ENCODE assay signal across 1 cellular context in genomic region chr4:15004701-15005301, GRCh38.
TF ChIP-seq lines count a peak whose summit lies in the region.

No MANE protein-coding gene starts in this region.

TF ChIP-seq in K562, 482 proteins besides CTCF, POLR2A, EP300 and RAD21 (continued from another document and continues in another):
- TF ChIP-seq, protein P1, sequence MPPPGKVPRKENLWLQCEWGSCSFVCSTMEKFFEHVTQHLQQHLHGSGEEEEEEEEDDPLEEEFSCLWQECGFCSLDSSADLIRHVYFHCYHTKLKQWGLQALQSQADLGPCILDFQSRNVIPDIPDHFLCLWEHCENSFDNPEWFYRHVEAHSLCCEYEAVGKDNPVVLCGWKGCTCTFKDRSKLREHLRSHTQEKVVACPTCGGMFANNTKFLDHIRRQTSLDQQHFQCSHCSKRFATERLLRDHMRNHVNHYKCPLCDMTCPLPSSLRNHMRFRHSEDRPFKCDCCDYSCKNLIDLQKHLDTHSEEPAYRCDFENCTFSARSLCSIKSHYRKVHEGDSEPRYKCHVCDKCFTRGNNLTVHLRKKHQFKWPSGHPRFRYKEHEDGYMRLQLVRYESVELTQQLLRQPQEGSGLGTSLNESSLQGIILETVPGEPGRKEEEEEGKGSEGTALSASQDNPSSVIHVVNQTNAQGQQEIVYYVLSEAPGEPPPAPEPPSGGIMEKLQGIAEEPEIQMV (tag; conservative IDR thresholded peaks at IDR 0.05; ENCODE audit: low read depth), result no peak
- TF ChIP-seq TOE1 (IDR thresholded peaks at IDR 0.05; ENCODE audit: borderline replicate concordance) (no peak), TOE1 (CRISPR knock-in tag; IDR thresholded peaks at IDR 0.05; ENCODE audit: borderline replicate concordance, low read depth) (no peak), BRF2 (IDR thresholded peaks at IDR 0.05; ENCODE audit: borderline replicate concordance, insufficient read depth, insufficient read length) (no peak), MEIS2 (IDR thresholded peaks at IDR 0.05; ENCODE audit: partially characterized antibody) (no peak), PHF8 (IDR thresholded peaks at IDR 0.05; ENCODE audit: borderline replicate concordance, low read length) (peak; percentile 47; the same call in 1 of the 2 replicates), XRCC5 (IDR thresholded peaks at IDR 0.05; ENCODE audit: low read depth, low read length) (no peak), MEF2D (tag; conservative IDR thresholded peaks at IDR 0.05; ENCODE audit: low read depth) (no peak), SREBF2 (CRISPR knock-in tag; IDR thresholded peaks at IDR 0.05) (no peak), GTF3C2 (IDR thresholded peaks at IDR 0.05; ENCODE audit: borderline replicate concordance, extremely low read depth, insufficient read length) (no peak), SP2 (IDR thresholded peaks at IDR 0.05; ENCODE audit: extremely low read depth, low read depth, low read length, poor library complexity, severe bottlenecking) (no peak), HOXB6 (CRISPR knock-in tag; IDR thresholded peaks at IDR 0.05; ENCODE audit: borderline replicate concordance) (no peak), ARID4B (CRISPR knock-in tag; IDR thresholded peaks at IDR 0.05) (no peak), ZNF408 (CRISPR knock-in tag; IDR thresholded peaks at IDR 0.05; ENCODE audit: low read depth) (no peak), TAF1 (IDR thresholded peaks at IDR 0.05; ENCODE audit: control insufficient read depth, extremely low read depth, insufficient read depth, low read length, severe bottlenecking) (peak; percentile 58), SAFB (IDR thresholded peaks at IDR 0.05; ENCODE audit: borderline replicate concordance, low read depth, low read length) (peak; percentile 75), KDM1A (IDR thresholded peaks at IDR 0.05) (no peak), SP1 (CRISPR knock-in tag; IDR thresholded peaks at IDR 0.05) (no peak), ZNF384 (IDR thresholded peaks at IDR 0.05; ENCODE audit: low read depth, low read length) (peak; percentile 73), PRMT5 (CRISPR knock-in tag; IDR thresholded peaks at IDR 0.05) (no peak), ZBTB7A (IDR thresholded peaks at IDR 0.05; ENCODE audit: borderline replicate concordance, control insufficient read depth, low read depth, low read length) (peak; percentile 78; the same call in 1 of the 2 replicates), SMARCE1 (IDR thresholded peaks at IDR 0.05) (0 out of 2 replicates have a peak, but pooled peaks have one; percentile 16), BRCA1 (IDR thresholded peaks at IDR 0.05) (no peak), BRCA1 (CRISPR knock-in tag; IDR thresholded peaks at IDR 0.05) (no peak), ZNF785 (CRISPR knock-in tag; IDR thresholded peaks at IDR 0.05) (no peak), ETV6 (IDR thresholded peaks at IDR 0.05; ENCODE audit: borderline replicate concordance in 1 of 2, low read depth in 2 of 2, low read length in 1 of 2) (no peak), ETV6 (CRISPR knock-in tag; IDR thresholded peaks at IDR 0.05; ENCODE audit: borderline replicate concordance) (no peak), BCOR (IDR thresholded peaks at IDR 0.05) (peak; percentile 19; the same call in 1 of the 2 replicates), NFIX (CRISPR knock-in tag; IDR thresholded peaks at IDR 0.05; ENCODE audit: low read depth) (no peak), FOXA1 (IDR thresholded peaks at IDR 0.05; ENCODE audit: borderline replicate concordance) (no peak), ZNF217 (CRISPR knock-in tag; IDR thresholded peaks at IDR 0.05) (no peak), POLR2AphosphoS5 (IDR thresholded peaks at IDR 0.05; ENCODE audit: control insufficient read depth, insufficient read depth, low read depth, low read length) (no peak), ZNF766 (CRISPR knock-in tag; conservative IDR thresholded peaks at IDR 0.05) (0 out of 2 replicates have a peak, but pooled peaks have one; percentile 33), ZBED1 (IDR thresholded peaks at IDR 0.05) (no peak), ZNF76 (CRISPR knock-in tag; IDR thresholded peaks at IDR 0.05; ENCODE audit: borderline replicate concordance) (no peak), ZNF764 (CRISPR knock-in tag; IDR thresholded peaks at IDR 0.05; ENCODE audit: low read depth) (no peak), ZFPM2 (CRISPR knock-in tag; IDR thresholded peaks at IDR 0.05) (no peak), ZKSCAN3 (CRISPR knock-in tag; IDR thresholded peaks at IDR 0.05) (no peak), FOXA3 (CRISPR knock-in tag; conservative IDR thresholded peaks at IDR 0.05 in 1 of 2, IDR thresholded peaks at IDR 0.05 in 1 of 2) (no peak), CREBBP (IDR thresholded peaks at IDR 0.05; ENCODE audit: low read depth, low read length) (no peak), TEAD4 (IDR thresholded peaks at IDR 0.05; ENCODE audit: low read length) (no peak), TEAD4 (CRISPR knock-in tag; IDR thresholded peaks at IDR 0.05; ENCODE audit: borderline replicate concordance) (no peak), GABPB1 (CRISPR knock-in tag; IDR thresholded peaks at IDR 0.05) (no peak), ETV5 (CRISPR knock-in tag; IDR thresholded peaks at IDR 0.05; ENCODE audit: low read depth) (no peak), HMBOX1 (IDR thresholded peaks at IDR 0.05) (no peak; the same call in 1 of the 2 replicates), RBM14 (IDR thresholded peaks at IDR 0.05; ENCODE audit: borderline replicate concordance, insufficient read depth, low read depth, low read length) (no peak), MBD2 (IDR thresholded peaks at IDR 0.05; ENCODE audit: borderline replicate concordance, low read depth) (no peak), NCOA1 (IDR thresholded peaks at IDR 0.05; ENCODE audit: low read depth) (no peak), ZFX (CRISPR knock-in tag; IDR thresholded peaks at IDR 0.05) (peak; percentile 23), NFYB (IDR thresholded peaks at IDR 0.05; ENCODE audit: extremely low read depth, insufficient read length) (peak; percentile 6), FOXP1 (CRISPR knock-in tag; IDR thresholded peaks at IDR 0.05) (no peak), TAF15 (IDR thresholded peaks at IDR 0.05; ENCODE audit: low read depth, low read length) (no peak), ZSCAN29 (IDR thresholded peaks at IDR 0.05) (no peak), RBFOX2 (IDR thresholded peaks at IDR 0.05; ENCODE audit: low read depth, low read length) (peak; percentile 71), KAT2B (IDR thresholded peaks at IDR 0.05; ENCODE audit: low read depth, low read length) (no peak), PRPF4 (IDR thresholded peaks at IDR 0.05; ENCODE audit: insufficient read depth, low read depth, low read length, poor library complexity, severe bottlenecking) (no peak), E2F1 (CRISPR knock-in tag; IDR thresholded peaks at IDR 0.05) (no peak), ZNF75A (CRISPR knock-in tag; IDR thresholded peaks at IDR 0.05) (no peak), SIRT6 (IDR thresholded peaks at IDR 0.05; ENCODE audit: low read depth, low read length) (no peak), LEF1 (IDR thresholded peaks at IDR 0.05) (no peak), SREBF1 (IDR thresholded peaks at IDR 0.05; ENCODE audit: borderline replicate concordance, low read depth, low read length) (no peak)
- TF ChIP-seq, protein P2, sequence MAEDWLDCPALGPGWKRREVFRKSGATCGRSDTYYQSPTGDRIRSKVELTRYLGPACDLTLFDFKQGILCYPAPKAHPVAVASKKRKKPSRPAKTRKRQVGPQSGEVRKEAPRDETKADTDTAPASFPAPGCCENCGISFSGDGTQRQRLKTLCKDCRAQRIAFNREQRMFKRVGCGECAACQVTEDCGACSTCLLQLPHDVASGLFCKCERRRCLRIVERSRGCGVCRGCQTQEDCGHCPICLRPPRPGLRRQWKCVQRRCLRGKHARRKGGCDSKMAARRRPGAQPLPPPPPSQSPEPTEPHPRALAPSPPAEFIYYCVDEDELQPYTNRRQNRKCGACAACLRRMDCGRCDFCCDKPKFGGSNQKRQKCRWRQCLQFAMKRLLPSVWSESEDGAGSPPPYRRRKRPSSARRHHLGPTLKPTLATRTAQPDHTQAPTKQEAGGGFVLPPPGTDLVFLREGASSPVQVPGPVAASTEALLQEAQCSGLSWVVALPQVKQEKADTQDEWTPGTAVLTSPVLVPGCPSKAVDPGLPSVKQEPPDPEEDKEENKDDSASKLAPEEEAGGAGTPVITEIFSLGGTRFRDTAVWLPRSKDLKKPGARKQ (CRISPR knock-in tag; IDR thresholded peaks at IDR 0.05), result no peak
- TF ChIP-seq, protein P3, sequence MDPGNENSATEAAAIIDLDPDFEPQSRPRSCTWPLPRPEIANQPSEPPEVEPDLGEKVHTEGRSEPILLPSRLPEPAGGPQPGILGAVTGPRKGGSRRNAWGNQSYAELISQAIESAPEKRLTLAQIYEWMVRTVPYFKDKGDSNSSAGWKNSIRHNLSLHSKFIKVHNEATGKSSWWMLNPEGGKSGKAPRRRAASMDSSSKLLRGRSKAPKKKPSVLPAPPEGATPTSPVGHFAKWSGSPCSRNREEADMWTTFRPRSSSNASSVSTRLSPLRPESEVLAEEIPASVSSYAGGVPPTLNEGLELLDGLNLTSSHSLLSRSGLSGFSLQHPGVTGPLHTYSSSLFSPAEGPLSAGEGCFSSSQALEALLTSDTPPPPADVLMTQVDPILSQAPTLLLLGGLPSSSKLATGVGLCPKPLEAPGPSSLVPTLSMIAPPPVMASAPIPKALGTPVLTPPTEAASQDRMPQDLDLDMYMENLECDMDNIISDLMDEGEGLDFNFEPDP (CRISPR knock-in tag; IDR thresholded peaks at IDR 0.05), result no peak
